In the genomic region with DNA sequence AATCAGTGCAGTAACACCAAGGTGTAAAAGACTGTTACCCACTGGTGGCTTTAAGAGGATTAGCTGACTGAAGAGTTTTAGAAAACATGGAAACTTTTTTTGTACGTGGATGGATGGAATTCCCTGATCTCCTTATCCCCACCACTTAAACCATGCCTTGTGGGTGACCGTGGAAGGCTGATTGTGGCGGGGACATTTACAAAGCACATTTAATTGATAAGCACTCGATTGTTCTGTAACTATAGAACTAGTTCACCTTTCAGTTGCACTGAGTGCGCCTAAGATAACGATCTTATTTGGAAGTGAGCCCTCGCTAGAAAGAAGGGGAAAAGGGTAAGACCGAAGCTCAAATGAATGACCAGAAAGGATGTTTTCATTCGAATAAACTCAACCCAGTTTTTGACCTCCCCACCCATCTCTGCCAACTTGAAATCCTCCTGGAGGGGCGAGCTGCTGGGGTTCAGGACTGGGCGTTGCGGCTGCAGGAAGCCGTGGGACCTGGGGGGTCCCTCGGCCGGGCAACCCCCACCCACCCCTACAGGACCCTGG, we compare ENCODE assay signal across 8 cellular contexts. TPM values are rescaled to one million over a fixed set of nuclear protein-coding genes. Genes with fewer than 3 reads are reported as not detected.
A peak's percentile ranks its signal among the peaks of the same experiment; 100 is the strongest.
DNase-seq lines count a peak whose midpoint lies in the region; ATAC-seq lines count a peak whose summit lies in the region.

No MANE protein-coding gene starts in this region.

- H3K56ac ChIP-seq in mesendoderm (ENCODE audit: low read length), result peak overlapping the region; percentile 95

- H4K8ac ChIP-seq in mesendoderm (ENCODE audit: low read depth, low read length), result peak overlapping the region; percentile 78

- no peaks in the 10 kb centered on the region for H3K27me3 ChIP-seq in mesendoderm (ENCODE audit: insufficient read depth, low read length, poor library complexity)

- H3K4me3 ChIP-seq in mesendoderm (ENCODE audit: low read length), result peak overlapping the region; percentile 71

- peak overlapping the region; percentile 94 for H2BK120ac ChIP-seq in mesendoderm (ENCODE audit: low read depth, low read length)

- peak; percentile 41 for DNase-seq in SIG-M5 treated with dmso at 0.1 percent for 504 hours (lab: John Stamatoyannopoulos, UW; ENCODE audit: unreplicated experiment)
- DNase-seq in SIG-M5 (lab: John Stamatoyannopoulos, UW), result no peak
- DNase-seq in NCI-H748 treated with DMSO at 0.1 percent for 48 hours (lab: John Stamatoyannopoulos, UW), result peak; percentile 48
- DNase-seq in caudate nucleus (lab: John Stamatoyannopoulos, UW), result no peak
- DNase-seq in mesendoderm, result peak; percentile 68
- DNase-seq in ureter (ENCODE audit: low spot score), result no peak

- peak overlapping the region; percentile 93 for H3K4ac ChIP-seq in mesendoderm (ENCODE audit: low read depth, low read length)

- peaks cover 27% of the 10 kb centered on the region for H3K79me2 ChIP-seq in mesendoderm (ENCODE audit: control insufficient read depth, insufficient read depth, low read length)

- H3K9ac ChIP-seq in mesendoderm (ENCODE audit: low read length), result peak overlapping the region; percentile 87

- peak overlapping the region; percentile 98 for H3K18ac ChIP-seq in mesendoderm (ENCODE audit: low read length)

- peaks cover 5% of the 10 kb centered on the region for H3K79me1 ChIP-seq in mesendoderm (ENCODE audit: low read length)

- H4K5ac ChIP-seq in mesendoderm (ENCODE audit: low read length), result no peak overlapping the region

- ATAC-seq in GM21737 (IDR thresholded peaks at IDR 0.05; ENCODE audit: unreplicated experiment) (no peak), GM21360 (IDR thresholded peaks at IDR 0.05; ENCODE audit: unreplicated experiment) (no peak)

- no peaks in the 10 kb centered on the region for H3K4me1 ChIP-seq in mesendoderm (ENCODE audit: control insufficient read depth, low read depth, low read length)

- H2AK5ac ChIP-seq in mesendoderm (ENCODE audit: low read length), result no peak overlapping the region

- peak overlapping the region; percentile 9 for H3K23ac ChIP-seq in mesendoderm (ENCODE audit: low read length)

- peak overlapping the region; percentile 74 for H2BK5ac ChIP-seq in mesendoderm (ENCODE audit: low read length)

- no peaks in the 10 kb centered on the region for H3K36me3 ChIP-seq in mesendoderm (ENCODE audit: control insufficient read depth, insufficient read depth, low read length)

- no CpG with 5 or more reads among the region's 15 CpGs for WGBS in mesendoderm (ENCODE audit: extremely low coverage, insufficient coverage, low lambda C conversion rate)

- peak overlapping the region; percentile 13 for H3K4me2 ChIP-seq in mesendoderm (ENCODE audit: low read length)

- H2BK15ac ChIP-seq in mesendoderm (replicated peaks; ENCODE audit: low read depth), result no peak overlapping the region

- H3K27ac ChIP-seq in caudate nucleus (ENCODE audit: low read depth, low read length) (peak overlapping the region; percentile 71), mesendoderm (ENCODE audit: low read depth, low read length) (peak overlapping the region; percentile 99)

RNA-seq across cellular contexts. Expression of gene RASSF3, which starts 0.7 kb away (rescaled TPM):
- 25.6 TPM for polyA plus RNA-seq in mesendoderm (2013, experiment 1 of 2)
- polyA plus RNA-seq in mesendoderm (2013, experiment 2 of 2), result 25.2 TPM
- 42.6 TPM for total RNA-seq in ureter

Comparison
In these comparisons a context has a peak if more than half of its experiments do, and no peak if none do; other contexts are left out.
1. DNase-seq: peak in SIG-M5 treated with dmso at 0.1 percent for 504 hours (single experiment), NCI-H748 treated with DMSO at 0.1 percent for 48 hours (single experiment) and mesendoderm (single experiment); none in SIG-M5 (single experiment), caudate nucleus (0 of 61) and ureter (single experiment).